In genomic region chr3:149547954-149548728, GRCh38 we compare ENCODE assay signal across 1 cellular context.
TF ChIP-seq lines count a peak whose summit lies in the region.

No MANE protein-coding gene starts in this region.

TF ChIP-seq in HepG2, 621 proteins besides CTCF, POLR2A, EP300 and RAD21 (continued from another document and continues in another):
- TF ChIP-seq ZNF646 (CRISPR knock-in tag; IDR thresholded peaks at IDR 0.05), result peak; percentile 73
- TF ChIP-seq ZNF276 (CRISPR knock-in tag; IDR thresholded peaks at IDR 0.05; ENCODE audit: low read depth), result no peak
- peak; percentile 36; the same call in 1 of the 2 replicates for TF ChIP-seq HDAC2 (CRISPR knock-in tag; IDR thresholded peaks at IDR 0.05)
- TF ChIP-seq ZNF790 (CRISPR knock-in tag; IDR thresholded peaks at IDR 0.05; ENCODE audit: borderline replicate concordance), result no peak
- no peak for TF ChIP-seq NFKBIZ (CRISPR knock-in tag; IDR thresholded peaks at IDR 0.05)
- no peak for TF ChIP-seq ZNF343 (CRISPR knock-in tag; IDR thresholded peaks at IDR 0.05)
- no peak for TF ChIP-seq EED (CRISPR knock-in tag; IDR thresholded peaks at IDR 0.05)
- peak; percentile 18; the same call in 1 of the 2 replicates for TF ChIP-seq ZNF281 (CRISPR knock-in tag; IDR thresholded peaks at IDR 0.05; ENCODE audit: borderline replicate concordance)
- TF ChIP-seq ZNF138 (CRISPR knock-in tag; IDR thresholded peaks at IDR 0.05; ENCODE audit: low read depth), result no peak
- TF ChIP-seq PATZ1 (CRISPR knock-in tag; IDR thresholded peaks at IDR 0.05), result no peak; the same call in 1 of the 2 replicates
- TF ChIP-seq RBAK (CRISPR knock-in tag; IDR thresholded peaks at IDR 0.05), result no peak
- no peak for TF ChIP-seq SNAI1 (CRISPR knock-in tag; IDR thresholded peaks at IDR 0.05; ENCODE audit: borderline replicate concordance)
- no peak for TF ChIP-seq NFATC3 (CRISPR knock-in tag; IDR thresholded peaks at IDR 0.05)
- TF ChIP-seq TBX2 (CRISPR knock-in tag; IDR thresholded peaks at IDR 0.05; ENCODE audit: borderline replicate concordance), result no peak
- TF ChIP-seq HOXD1 (CRISPR knock-in tag; IDR thresholded peaks at IDR 0.05), result no peak
- no peak for TF ChIP-seq ZNF280D (CRISPR knock-in tag; IDR thresholded peaks at IDR 0.05)
- no peak for TF ChIP-seq STAG1 (CRISPR knock-in tag; IDR thresholded peaks at IDR 0.05)
- no peak for TF ChIP-seq ZNF451 (CRISPR knock-in tag; IDR thresholded peaks at IDR 0.05)
- TF ChIP-seq AGO2 (optimal IDR thresholded peaks at IDR 0.05; ENCODE audit: low read depth, low read length), result no peak
- no peak for TF ChIP-seq ZBTB37 (CRISPR knock-in tag; IDR thresholded peaks at IDR 0.05)
- TF ChIP-seq MYC (CRISPR knock-in tag; IDR thresholded peaks at IDR 0.05; ENCODE audit: borderline replicate concordance), result no peak
- peak; percentile 31 for TF ChIP-seq CEBPG (CRISPR knock-in tag; IDR thresholded peaks at IDR 0.05)
- peak; percentile 27; the same call in 1 of the 2 replicates for TF ChIP-seq ARID4A (CRISPR knock-in tag; IDR thresholded peaks at IDR 0.05; ENCODE audit: borderline replicate concordance)
- TF ChIP-seq PLSCR1 (CRISPR knock-in tag; IDR thresholded peaks at IDR 0.05; ENCODE audit: borderline replicate concordance), result no peak
- TF ChIP-seq ZNF225 (CRISPR knock-in tag; IDR thresholded peaks at IDR 0.05), result no peak
- TF ChIP-seq POLR2G (IDR thresholded peaks at IDR 0.05; ENCODE audit: low read depth, low read length), result no peak
- no peak for TF ChIP-seq ZNF33B (CRISPR knock-in tag; IDR thresholded peaks at IDR 0.05)
- TF ChIP-seq TFAP4 (IDR thresholded peaks at IDR 0.05; ENCODE audit: borderline replicate concordance, low read depth), result no peak
